29 cellular contexts compared by ENCODE assay signal in genomic region chr18:44213288-44213687, GRCh38.
"Had no signal": no experiment of that assay in that cellular context is flagged by ENCODE, and none has a peak within 500 bp of the region (broad histone marks: within the 10 kb centered on the region; RNA-seq: fewer than 3 reads in every experiment).

No MANE protein-coding gene starts in this region.

- H3K36me3 ChIP-seq: neural progenitor cell, ovary, right lobe of liver, sigmoid colon, spleen, stomach, thoracic aorta, thyroid gland, tibial nerve, upper lobe of left lung, vagina had no signal

- H3K4me3 Mint-ChIP-seq: naive thymus-derived CD4-positive, alpha-beta T cell; natural killer cell; neural progenitor cell; stimulated activated effector memory CD8-positive, alpha-beta T cell treated with anti-CD3 and anti-CD28 coated beads, Interleukin-12 subunit alpha, Interleukin-12 subunit beta, amount 100 ng/mL, for 72 hours; stimulated activated naive B cell treated with anti-CD40 and anti-IgM and Interleukin-4, amounts not matched to agents 10 μg/mL and 1 μg/mL and 100 μg/mL, for 72 hours; stimulated activated naive CD8-positive, alpha-beta T cell treated with anti-CD3 and anti-CD28 coated beads, Interleukin-15, Interleukin-2, amounts not matched to agents 100 ng/mL and 50 ng/mL, for 24 hours had no signal

- H3K4me1 Mint-ChIP-seq: naive thymus-derived CD4-positive, alpha-beta T cell; natural killer cell; neural progenitor cell; stimulated activated effector memory CD8-positive, alpha-beta T cell treated with anti-CD3 and anti-CD28 coated beads, Interleukin-12 subunit alpha, Interleukin-12 subunit beta, amount 100 ng/mL, for 72 hours; stimulated activated naive B cell treated with anti-CD40 and anti-IgM and Interleukin-4, amounts not matched to agents 10 μg/mL and 1 μg/mL and 100 μg/mL, for 72 hours had no signal

- H3K9me3 ChIP-seq: ovary, psoas muscle, right lobe of liver, sigmoid colon, stomach, thoracic aorta, thyroid gland, tibial nerve, upper lobe of left lung, vagina had no signal

- H3K36me3 Mint-ChIP-seq: naive thymus-derived CD4-positive, alpha-beta T cell; natural killer cell; neural progenitor cell; stimulated activated effector memory CD8-positive, alpha-beta T cell treated with anti-CD3 and anti-CD28 coated beads, Interleukin-12 subunit alpha, Interleukin-12 subunit beta, amount 100 ng/mL, for 72 hours; stimulated activated naive B cell treated with anti-CD40 and anti-IgM and Interleukin-4, amounts not matched to agents 10 μg/mL and 1 μg/mL and 100 μg/mL, for 72 hours had no signal

- DNase-seq: naive thymus-derived CD4-positive, alpha-beta T cell; natural killer cell; occipital lobe; ovary; posterior cingulate gyrus; psoas muscle; right cardiac atrium; right lobe of liver; sigmoid colon; spleen; stimulated activated CD4-positive, alpha-beta T cell treated with anti-CD3 and anti-CD28 coated beads, Interleukin-12 subunit alpha, Interleukin-12 subunit beta, amount 100 ng/mL, for 4 hours; stimulated activated CD4-positive, alpha-beta T cell treated with anti-CD3 and anti-CD28 coated beads, Interleukin-1b, Interleukin-23, amount 100 ng/mL, for 48 hours; stimulated activated CD4-positive, alpha-beta T cell treated with anti-CD3 and anti-CD28 coated beads, Interleukin-4, amount 100 ng/mL, for 24 hours; stimulated activated naive B cell treated with anti-CD40 and anti-IgM and Interleukin-4, amounts not matched to agents 10 μg/mL and 1 μg/mL and 100 μg/mL, for 72 hours; stimulated activated naive CD4-positive, alpha-beta T cell treated with Interleukin-2 at 50 U/mL for 16 hours; stomach; thyroid gland; trophoblast cell; upper lobe of left lung had no signal

- FAIRE-seq: urothelium cell line had no signal

- H3K27ac Mint-ChIP-seq: naive thymus-derived CD4-positive, alpha-beta T cell; natural killer cell; neural progenitor cell; progenitor cell of endocrine pancreas; stimulated activated effector memory CD8-positive, alpha-beta T cell treated with anti-CD3 and anti-CD28 coated beads, Interleukin-12 subunit alpha, Interleukin-12 subunit beta, amount 100 ng/mL, for 72 hours; stimulated activated naive B cell treated with anti-CD40 and anti-IgM and Interleukin-4, amounts not matched to agents 10 μg/mL and 1 μg/mL and 100 μg/mL, for 72 hours had no signal

- H3K4me3 ChIP-seq: neural progenitor cell, ovary, psoas muscle, right lobe of liver, sigmoid colon, smooth muscle cell, spleen, stomach, thoracic aorta, thyroid gland, tibial nerve, upper lobe of left lung, vagina had no signal

- H3K27me3 ChIP-seq: neural progenitor cell, ovary, right lobe of liver, sigmoid colon, spleen, stomach, thyroid gland, tibial nerve, upper lobe of left lung, vagina had no signal

- H3K27ac ChIP-seq: neural progenitor cell, ovary, parathyroid adenoma, psoas muscle, right lobe of liver, sigmoid colon, spleen, stomach, thoracic aorta, thyroid gland, tibial nerve, upper lobe of left lung, vagina had no signal

- ATAC-seq: naive thymus-derived CD4-positive, alpha-beta T cell; natural killer cell; psoas muscle; right cardiac atrium; right lobe of liver; stimulated activated effector memory CD8-positive, alpha-beta T cell treated with anti-CD3 and anti-CD28 coated beads, Interleukin-12 subunit alpha, Interleukin-12 subunit beta, amount 100 ng/mL, for 72 hours; stimulated activated naive B cell treated with anti-CD40 and anti-IgM and Interleukin-4, amounts not matched to agents 10 μg/mL and 1 μg/mL and 100 μg/mL, for 72 hours had no signal

- H3K27me3 Mint-ChIP-seq: naive thymus-derived CD4-positive, alpha-beta T cell; progenitor cell of endocrine pancreas; stimulated activated naive B cell treated with anti-CD40 and anti-IgM and Interleukin-4, amounts not matched to agents 10 μg/mL and 1 μg/mL and 100 μg/mL, for 72 hours; stimulated activated naive CD8-positive, alpha-beta T cell treated with anti-CD3 and anti-CD28 coated beads, Interleukin-15, Interleukin-2, amounts not matched to agents 100 ng/mL and 50 ng/mL, for 24 hours had no signal

- H3K9me3 Mint-ChIP-seq: stimulated activated effector memory CD8-positive, alpha-beta T cell treated with anti-CD3 and anti-CD28 coated beads, Interleukin-12 subunit alpha, Interleukin-12 subunit beta, amount 100 ng/mL, for 72 hours; stimulated activated naive B cell treated with anti-CD40 and anti-IgM and Interleukin-4, amounts not matched to agents 10 μg/mL and 1 μg/mL and 100 μg/mL, for 72 hours had no signal

- H3K4me1 ChIP-seq: neural progenitor cell, parathyroid adenoma, psoas muscle, right lobe of liver, sigmoid colon, spleen, stomach, tibial nerve, upper lobe of left lung, vagina had no signal
